In genomic region chr1:234709473-234710279, GRCh38 we compare ENCODE assay signal across 11 cellular contexts.
DNase-seq lines count a peak whose midpoint lies in the region; ATAC-seq and TF ChIP-seq lines count a peak whose summit lies in the region.
"Had no signal": no experiment of that assay in that cellular context is flagged by ENCODE, and none has a peak within 500 bp of the region (broad histone marks: within the 10 kb centered on the region; RNA-seq: fewer than 3 reads in every experiment).

No MANE protein-coding gene starts in this region.

- WGBS in tibial nerve, 2 donors = 95 to 97% methylated on average over 11 to 13 of the region's 14 CpGs

- peaks cover 2% of the 10 kb centered on the region for H3K9me3 Mint-ChIP-seq in activated CD8-positive, alpha-beta memory T cell treated with anti-CD3 and anti-CD28 coated beads, Interleukin-2, amount 10 ng/mL, durations not matched to agents 7 days and 5 days (ENCODE audit: low read depth)
- H3K9me3 Mint-ChIP-seq in mesothelial cell of epicardium = no peaks in the 10 kb centered on the region

- no peak overlapping the region for H3K4me3 Mint-ChIP-seq in activated CD8-positive, alpha-beta memory T cell treated with anti-CD3 and anti-CD28 coated beads, Interleukin-2, amount 10 ng/mL, durations not matched to agents 7 days and 5 days
- no peak overlapping the region for H3K4me3 Mint-ChIP-seq in mesothelial cell of epicardium

- no peak for TF ChIP-seq EP300 in tibial nerve (IDR thresholded peaks at IDR 0.05)

- H3K9me3 ChIP-seq in tibial nerve = no peaks in the 10 kb centered on the region

- H3K27ac Mint-ChIP-seq in activated CD8-positive, alpha-beta memory T cell treated with anti-CD3 and anti-CD28 coated beads, Interleukin-2, amount 10 ng/mL, durations not matched to agents 7 days and 5 days = no peak overlapping the region
- peak overlapping the region; percentile 27 for H3K27ac Mint-ChIP-seq in mesothelial cell of epicardium

- CTCF ChIA-PET in activated CD8-positive, alpha-beta memory T cell treated with anti-CD3 and anti-CD28 coated beads, Interleukin-2, amount 10 ng/mL, durations not matched to agents 7 days and 5 days (lab: Charles Lee) = no interaction called here

- H3K36me3 Mint-ChIP-seq in activated CD8-positive, alpha-beta memory T cell treated with anti-CD3 and anti-CD28 coated beads, Interleukin-2, amount 10 ng/mL, durations not matched to agents 7 days and 5 days = peaks cover 2% of the 10 kb centered on the region
- H3K36me3 Mint-ChIP-seq in mesothelial cell of epicardium = no peaks in the 10 kb centered on the region

- H3K36me3 ChIP-seq in tibial nerve = no peaks in the 10 kb centered on the region

- H3K27ac ChIP-seq in tibial nerve = no peak overlapping the region
- H3K27ac ChIP-seq: SK-N-MC had no signal

- peaks cover 0 to 4% (median under 1%) of the 10 kb centered on the region in 4 donors for H3K4me1 ChIP-seq in tibial nerve

- peak; percentile 50 for DNase-seq in activated CD8-positive, alpha-beta memory T cell treated with anti-CD3 and anti-CD28 coated beads for 24 hours
- no peak for DNase-seq in activated CD8-positive, alpha-beta memory T cell treated with anti-CD3 and anti-CD28 coated beads, Interleukin-2, amount 10 ng/mL, durations not matched to agents 7 days and 5 days
- peak; percentile 68 for DNase-seq in cerebellum (ENCODE audit: low spot score)
- no peak for DNase-seq in mesothelial cell of epicardium (ENCODE audit: low spot score in 2 of 2, unreplicated experiment in 2 of 2)
- DNase-seq in ureter (ENCODE audit: low spot score) = peak; percentile 37
- no peak for DNase-seq in inferior parietal cortex (ENCODE audit: extremely low spot score)
- DNase-seq in tibial nerve (ENCODE audit: low spot score in 2 of 2) = no peak
- DNase-seq in 8988T = no peak
- DNase-seq: NCI-H2171 had no signal

- H3K4me3 ChIP-seq in tibial nerve = no peak overlapping the region
- H3K4me3 ChIP-seq: SK-N-MC had no signal

- no peak for TF ChIP-seq POLR2A in tibial nerve (IDR thresholded peaks at IDR 0.05)

- no peak for TF ChIP-seq CTCF in mesothelial cell of epicardium (IDR thresholded peaks at IDR 0.05; ENCODE audit: unreplicated experiment)
- no peak for TF ChIP-seq CTCF in tibial nerve (IDR thresholded peaks at IDR 0.05)

- no peak for ATAC-seq in activated CD8-positive, alpha-beta memory T cell treated with anti-CD3 and anti-CD28 coated beads, Interleukin-2, amount 10 ng/mL, durations not matched to agents 7 days and 5 days
- ATAC-seq: left lobe of liver had no signal

- no peaks in the 10 kb centered on the region for H3K27me3 ChIP-seq in tibial nerve

- peaks cover 4% of the 10 kb centered on the region for H3K27me3 Mint-ChIP-seq in activated CD8-positive, alpha-beta memory T cell treated with anti-CD3 and anti-CD28 coated beads, Interleukin-2, amount 10 ng/mL, durations not matched to agents 7 days and 5 days
- no peaks in the 10 kb centered on the region for H3K27me3 Mint-ChIP-seq in mesothelial cell of epicardium (ENCODE audit: low read depth)

- peaks cover 6% of the 10 kb centered on the region for H3K4me1 Mint-ChIP-seq in activated CD8-positive, alpha-beta memory T cell treated with anti-CD3 and anti-CD28 coated beads, Interleukin-2, amount 10 ng/mL, durations not matched to agents 7 days and 5 days
- peaks cover 27% of the 10 kb centered on the region for H3K4me1 Mint-ChIP-seq in mesothelial cell of epicardium

Comparison
In these comparisons a context has a peak if more than half of its experiments do, and no peak if none do; other contexts are left out.
1. DNase-seq: peak in activated CD8-positive, alpha-beta memory T cell treated with anti-CD3 and anti-CD28 coated beads for 24 hours (single experiment), cerebellum (single experiment) and ureter (single experiment); none in activated CD8-positive, alpha-beta memory T cell treated with anti-CD3 and anti-CD28 coated beads, Interleukin-2, amount 10 ng/mL, durations not matched to agents 7 days and 5 days (single experiment), mesothelial cell of epicardium (0 of 2), inferior parietal cortex (single experiment), tibial nerve (0 of 2) and 8988T (single experiment).